Comparison of ENCODE assay signal across 15 cellular contexts in the genomic region with DNA sequence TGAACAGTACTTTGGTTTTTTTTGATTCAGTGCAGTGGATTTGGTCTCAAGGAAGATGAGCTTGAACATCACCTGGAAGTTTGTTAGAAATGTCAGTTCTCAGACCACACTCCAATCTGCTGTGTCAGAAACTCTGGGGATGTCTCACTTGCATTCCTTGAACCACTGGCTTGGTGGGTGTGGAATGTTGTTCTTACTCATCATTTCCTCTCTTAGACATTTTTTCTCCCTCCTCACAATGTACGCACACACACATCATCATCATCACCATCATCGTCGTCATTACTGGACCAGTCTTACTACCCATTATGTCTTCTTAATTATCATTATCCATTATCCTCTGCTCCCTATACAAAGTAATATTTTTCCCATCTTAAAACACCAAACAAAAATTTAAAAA.
DNase-seq lines count a peak whose midpoint lies in the region; ATAC-seq and TF ChIP-seq lines count a peak whose summit lies in the region.
"Had no signal": no experiment of that assay in that cellular context is flagged by ENCODE, and none has a peak within 500 bp of the region (broad histone marks: within the 10 kb centered on the region; RNA-seq: fewer than 3 reads in every experiment).

No MANE protein-coding gene starts in this region.

- H3K79me1 ChIP-seq in trophoblast cell (ENCODE audit: low read length) (no peaks in the 10 kb centered on the region), mesendoderm (ENCODE audit: low read length) (no peaks in the 10 kb centered on the region)

- WGBS in trophoblast cell (ENCODE audit: extremely low coverage, insufficient coverage, insufficient read length), result 100% methylated on average over 3 of the region's 3 CpGs
- 100% methylated on average over 2 of the region's 3 CpGs for WGBS in mesendoderm (ENCODE audit: extremely low coverage, insufficient coverage, low lambda C conversion rate)

- no peak overlapping the region for H3K18ac ChIP-seq in trophoblast cell (ENCODE audit: low read length)
- H3K18ac ChIP-seq in mesendoderm (ENCODE audit: low read length), result no peak overlapping the region

- H3K27ac ChIP-seq in RWPE2 (ENCODE audit: poor library complexity, severe bottlenecking) (peak overlapping the region; percentile 26), trophoblast cell (ENCODE audit: low read depth, low read length) (no peak overlapping the region), mesendoderm (ENCODE audit: low read depth, low read length) (no peak overlapping the region)
- H3K27ac ChIP-seq: esophagus muscularis mucosa, thoracic aorta had no signal

- H3K14ac ChIP-seq in trophoblast cell (ENCODE audit: low read length), result no peak overlapping the region

- H4K8ac ChIP-seq in trophoblast cell (ENCODE audit: low read depth, low read length) (no peak overlapping the region), mesendoderm (ENCODE audit: low read depth, low read length) (no peak overlapping the region)

- no peak overlapping the region for H2BK5ac ChIP-seq in trophoblast cell (ENCODE audit: low read depth, low read length, poor library complexity)
- H2BK5ac ChIP-seq in mesendoderm (ENCODE audit: low read length), result no peak overlapping the region

- H2BK12ac ChIP-seq in trophoblast cell (ENCODE audit: low read length), result no peak overlapping the region

- H2AK5ac ChIP-seq in trophoblast cell (ENCODE audit: low read length), result no peak overlapping the region
- no peak overlapping the region for H2AK5ac ChIP-seq in mesendoderm (ENCODE audit: low read length)

- no peak overlapping the region for H3K56ac ChIP-seq in mesendoderm (ENCODE audit: low read length)

- H3K36me3 ChIP-seq in RWPE2 (ENCODE audit: low read depth), result no peaks in the 10 kb centered on the region
- H3K36me3 ChIP-seq in trophoblast cell (ENCODE audit: control insufficient read depth in 1 of 2, insufficient read depth in 2 of 2, low read length in 2 of 2), result no peaks in the 10 kb centered on the region
- H3K36me3 ChIP-seq in mesendoderm (ENCODE audit: control insufficient read depth, insufficient read depth, low read length), result no peaks in the 10 kb centered on the region
- H3K36me3 ChIP-seq: esophagus muscularis mucosa, thoracic aorta had no signal

- ATAC-seq in RWPE2 (ENCODE audit: low read depth), result peak; percentile 76
- ATAC-seq: naive thymus-derived CD4-positive, alpha-beta T cell had no signal

- H3K27me3 ChIP-seq in RWPE2 (ENCODE audit: insufficient read depth, poor library complexity, severe bottlenecking) (no peaks in the 10 kb centered on the region), trophoblast cell (ENCODE audit: insufficient read depth, low read length) (no peaks in the 10 kb centered on the region), mesendoderm (ENCODE audit: insufficient read depth, low read length, poor library complexity) (no peaks in the 10 kb centered on the region)
- H3K27me3 ChIP-seq: esophagus muscularis mucosa had no signal

- no peak overlapping the region for H4K12ac ChIP-seq in trophoblast cell (ENCODE audit: low read depth, low read length)

- DNase-seq in GM03348 (ENCODE audit: low spot score) (peak; percentile 80), RWPE2 (ENCODE audit: low spot score) (no peak), epithelial cell of proximal tubule (ENCODE audit: low read depth) (peak; percentile 52), trophoblast cell (peak; percentile 59 to 62), NCI-H1436 treated with DMSO at 0.1 percent for 48 hours (lab: John Stamatoyannopoulos, UW) (no peak), mesendoderm (no peak)
- DNase-seq in stimulated activated CD4-positive, alpha-beta T cell treated with anti-CD3 and anti-CD28 coated beads, Interleukin-12 subunit alpha, Interleukin-12 subunit beta, amount 100 ng/mL, for 4 hours, result no peak
- no peak for DNase-seq in activated CD4-positive, alpha-beta T cell treated with anti-CD3 and anti-CD28 coated beads for 1 hour
- DNase-seq: activated CD4-positive, alpha-beta T cell treated with anti-CD3 and anti-CD28 coated beads, Interleukin-2, amount 10 ng/mL, durations not matched to agents 7 days and 5 days; activated gamma-delta T cell treated with Interleukin-2 at 50 U/mL for 16 hours; Caco-2; naive thymus-derived CD4-positive, alpha-beta T cell; NCI-H2227 treated with DMSO at 0.1 percent for 48 hours had no signal

- no peak overlapping the region for H3K4ac ChIP-seq in trophoblast cell (ENCODE audit: low read depth, low read length)
- H3K4ac ChIP-seq in mesendoderm (ENCODE audit: low read depth, low read length), result no peak overlapping the region

- H3K79me2 ChIP-seq in trophoblast cell (ENCODE audit: control insufficient read depth, insufficient read depth, low read length, poor library complexity) (no peaks in the 10 kb centered on the region), mesendoderm (ENCODE audit: control insufficient read depth, insufficient read depth, low read length) (no peaks in the 10 kb centered on the region)

- TF ChIP-seq CTCF in RWPE2 (IDR thresholded peaks at IDR 0.05; ENCODE audit: poor library complexity, severe bottlenecking), result no peak
- TF ChIP-seq CTCF in epithelial cell of proximal tubule (conservative IDR thresholded peaks at IDR 0.05; ENCODE audit: low read depth, low read length), result no peak

- H3K4me3 ChIP-seq in RWPE2 (ENCODE audit: severe bottlenecking) (no peak overlapping the region), epithelial cell of proximal tubule (ENCODE audit: low read depth, low read length) (no peak overlapping the region), trophoblast cell (ENCODE audit: low read depth, low read length) (no peak overlapping the region), mesendoderm (ENCODE audit: low read length) (no peak overlapping the region)
- H3K4me3 ChIP-seq: esophagus muscularis mucosa, thoracic aorta had no signal

- no peaks in the 10 kb centered on the region for H3K4me1 ChIP-seq in RWPE2 (ENCODE audit: insufficient read depth, poor library complexity, severe bottlenecking)
- H3K4me1 ChIP-seq in trophoblast cell (ENCODE audit: control insufficient read depth in 1 of 2, insufficient read depth in 2 of 2, low read length in 2 of 2), result no peaks in the 10 kb centered on the region
- no peaks in the 10 kb centered on the region for H3K4me1 ChIP-seq in mesendoderm (ENCODE audit: control insufficient read depth, low read depth, low read length)
- H3K4me1 ChIP-seq: Caco-2, esophagus muscularis mucosa had no signal

- H2BK15ac ChIP-seq in mesendoderm (replicated peaks; ENCODE audit: low read depth), result no peak overlapping the region

- H3K4me2 ChIP-seq in trophoblast cell (ENCODE audit: low read length) (no peak overlapping the region), mesendoderm (ENCODE audit: low read length) (no peak overlapping the region)

- no peaks in the 10 kb centered on the region for H3K9me3 ChIP-seq in RWPE2 (ENCODE audit: severe bottlenecking)
- no peaks in the 10 kb centered on the region for H3K9me3 ChIP-seq in trophoblast cell (ENCODE audit: insufficient read depth, low read depth, low read length)
- H3K9me3 ChIP-seq: Caco-2, esophagus muscularis mucosa, thoracic aorta had no signal

- H2AFZ ChIP-seq in trophoblast cell (ENCODE audit: insufficient read depth, low read length, poor library complexity), result no peak overlapping the region

- H2BK120ac ChIP-seq in trophoblast cell (ENCODE audit: insufficient read depth, low read length, poor library complexity), result no peak overlapping the region
- H2BK120ac ChIP-seq in mesendoderm (ENCODE audit: low read depth, low read length), result no peak overlapping the region

- no peak overlapping the region for H4K5ac ChIP-seq in mesendoderm (ENCODE audit: low read length)

- no peak overlapping the region for H3K23ac ChIP-seq in trophoblast cell (ENCODE audit: low read length)
- H3K23ac ChIP-seq in mesendoderm (ENCODE audit: low read length), result no peak overlapping the region

- no peak overlapping the region for H4K91ac ChIP-seq in trophoblast cell (ENCODE audit: low read depth, low read length)

- H3K9ac ChIP-seq in trophoblast cell (ENCODE audit: low read length) (no peak overlapping the region), mesendoderm (ENCODE audit: low read length) (no peak overlapping the region)

Comparison
In these comparisons a context has a peak if more than half of its experiments do, and no peak if none do; other contexts are left out.
1. DNase-seq: peak in GM03348 (single experiment), epithelial cell of proximal tubule (single experiment) and trophoblast cell (2 of 2); none in RWPE2 (single experiment), NCI-H1436 treated with DMSO at 0.1 percent for 48 hours (single experiment), mesendoderm (single experiment), stimulated activated CD4-positive, alpha-beta T cell treated with anti-CD3 and anti-CD28 coated beads, Interleukin-12 subunit alpha, Interleukin-12 subunit beta, amount 100 ng/mL, for 4 hours (single experiment) and activated CD4-positive, alpha-beta T cell treated with anti-CD3 and anti-CD28 coated beads for 1 hour (single experiment).